Comparison of ENCODE assay signal across 1 cellular context in genomic region chr17:17204635-17205231, GRCh38.
TF ChIP-seq lines count a peak whose summit lies in the region.

No MANE protein-coding gene starts in this region.

TF ChIP-seq in K562, 482 proteins besides CTCF, POLR2A, EP300 and RAD21 (continued from another document and continues in another):
- TF ChIP-seq ZNF407 (IDR thresholded peaks at IDR 0.05; ENCODE audit: low read depth), result no peak
- no peak for TF ChIP-seq ZNF146 (CRISPR knock-in tag; IDR thresholded peaks at IDR 0.05; ENCODE audit: unreplicated experiment)
- no peak for TF ChIP-seq ATF3 (IDR thresholded peaks at IDR 0.05)
- no peak for TF ChIP-seq ATF3 (CRISPR knock-in tag; conservative IDR thresholded peaks at IDR 0.05)
- no peak for TF ChIP-seq RFX1 (IDR thresholded peaks at IDR 0.05)
- TF ChIP-seq, protein P1, sequence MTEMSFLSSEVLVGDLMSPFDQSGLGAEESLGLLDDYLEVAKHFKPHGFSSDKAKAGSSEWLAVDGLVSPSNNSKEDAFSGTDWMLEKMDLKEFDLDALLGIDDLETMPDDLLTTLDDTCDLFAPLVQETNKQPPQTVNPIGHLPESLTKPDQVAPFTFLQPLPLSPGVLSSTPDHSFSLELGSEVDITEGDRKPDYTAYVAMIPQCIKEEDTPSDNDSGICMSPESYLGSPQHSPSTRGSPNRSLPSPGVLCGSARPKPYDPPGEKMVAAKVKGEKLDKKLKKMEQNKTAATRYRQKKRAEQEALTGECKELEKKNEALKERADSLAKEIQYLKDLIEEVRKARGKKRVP (CRISPR knock-in tag; IDR thresholded peaks at IDR 0.05), result no peak
- TF ChIP-seq, protein P2, sequence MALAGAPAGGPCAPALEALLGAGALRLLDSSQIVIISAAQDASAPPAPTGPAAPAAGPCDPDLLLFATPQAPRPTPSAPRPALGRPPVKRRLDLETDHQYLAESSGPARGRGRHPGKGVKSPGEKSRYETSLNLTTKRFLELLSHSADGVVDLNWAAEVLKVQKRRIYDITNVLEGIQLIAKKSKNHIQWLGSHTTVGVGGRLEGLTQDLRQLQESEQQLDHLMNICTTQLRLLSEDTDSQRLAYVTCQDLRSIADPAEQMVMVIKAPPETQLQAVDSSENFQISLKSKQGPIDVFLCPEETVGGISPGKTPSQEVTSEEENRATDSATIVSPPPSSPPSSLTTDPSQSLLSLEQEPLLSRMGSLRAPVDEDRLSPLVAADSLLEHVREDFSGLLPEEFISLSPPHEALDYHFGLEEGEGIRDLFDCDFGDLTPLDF (CRISPR knock-in tag; IDR thresholded peaks at IDR 0.05), result no peak
- TF ChIP-seq ZBTB11 (CRISPR knock-in tag; IDR thresholded peaks at IDR 0.05), result no peak
- no peak for TF ChIP-seq RNF2 (IDR thresholded peaks at IDR 0.05)
- TF ChIP-seq ARID1B (IDR thresholded peaks at IDR 0.05), result no peak
- TF ChIP-seq CLOCK (CRISPR knock-in tag; IDR thresholded peaks at IDR 0.05; ENCODE audit: borderline replicate concordance), result no peak
- TF ChIP-seq HDGF (IDR thresholded peaks at IDR 0.05), result no peak
- no peak for TF ChIP-seq TEAD1 (CRISPR knock-in tag; IDR thresholded peaks at IDR 0.05)
- TF ChIP-seq ZKSCAN8 (CRISPR knock-in tag; IDR thresholded peaks at IDR 0.05), result no peak
- TF ChIP-seq ZFP30 (CRISPR knock-in tag; IDR thresholded peaks at IDR 0.05; ENCODE audit: borderline replicate concordance), result no peak
- TF ChIP-seq SMARCC2 (IDR thresholded peaks at IDR 0.05; ENCODE audit: low read depth), result no peak
- TF ChIP-seq E2F6 (IDR thresholded peaks at IDR 0.05; ENCODE audit: borderline replicate concordance in 1 of 2, extremely low read depth in 1 of 2, insufficient read depth in 1 of 2, insufficient read length in 1 of 2, low read depth in 1 of 2, low read length in 1 of 2, poor library complexity in 1 of 2, severe bottlenecking in 1 of 2), result peak in 1 of 2 experiments; percentile 20
- TF ChIP-seq SIN3A (IDR thresholded peaks at IDR 0.05; ENCODE audit: borderline replicate concordance in 2 of 2, control insufficient read depth in 1 of 2, low read depth in 2 of 2, low read length in 2 of 2), result peak in 1 of 2 experiments; percentile 16; a peak in 1 of 4 replicates
- TF ChIP-seq, protein P3, sequence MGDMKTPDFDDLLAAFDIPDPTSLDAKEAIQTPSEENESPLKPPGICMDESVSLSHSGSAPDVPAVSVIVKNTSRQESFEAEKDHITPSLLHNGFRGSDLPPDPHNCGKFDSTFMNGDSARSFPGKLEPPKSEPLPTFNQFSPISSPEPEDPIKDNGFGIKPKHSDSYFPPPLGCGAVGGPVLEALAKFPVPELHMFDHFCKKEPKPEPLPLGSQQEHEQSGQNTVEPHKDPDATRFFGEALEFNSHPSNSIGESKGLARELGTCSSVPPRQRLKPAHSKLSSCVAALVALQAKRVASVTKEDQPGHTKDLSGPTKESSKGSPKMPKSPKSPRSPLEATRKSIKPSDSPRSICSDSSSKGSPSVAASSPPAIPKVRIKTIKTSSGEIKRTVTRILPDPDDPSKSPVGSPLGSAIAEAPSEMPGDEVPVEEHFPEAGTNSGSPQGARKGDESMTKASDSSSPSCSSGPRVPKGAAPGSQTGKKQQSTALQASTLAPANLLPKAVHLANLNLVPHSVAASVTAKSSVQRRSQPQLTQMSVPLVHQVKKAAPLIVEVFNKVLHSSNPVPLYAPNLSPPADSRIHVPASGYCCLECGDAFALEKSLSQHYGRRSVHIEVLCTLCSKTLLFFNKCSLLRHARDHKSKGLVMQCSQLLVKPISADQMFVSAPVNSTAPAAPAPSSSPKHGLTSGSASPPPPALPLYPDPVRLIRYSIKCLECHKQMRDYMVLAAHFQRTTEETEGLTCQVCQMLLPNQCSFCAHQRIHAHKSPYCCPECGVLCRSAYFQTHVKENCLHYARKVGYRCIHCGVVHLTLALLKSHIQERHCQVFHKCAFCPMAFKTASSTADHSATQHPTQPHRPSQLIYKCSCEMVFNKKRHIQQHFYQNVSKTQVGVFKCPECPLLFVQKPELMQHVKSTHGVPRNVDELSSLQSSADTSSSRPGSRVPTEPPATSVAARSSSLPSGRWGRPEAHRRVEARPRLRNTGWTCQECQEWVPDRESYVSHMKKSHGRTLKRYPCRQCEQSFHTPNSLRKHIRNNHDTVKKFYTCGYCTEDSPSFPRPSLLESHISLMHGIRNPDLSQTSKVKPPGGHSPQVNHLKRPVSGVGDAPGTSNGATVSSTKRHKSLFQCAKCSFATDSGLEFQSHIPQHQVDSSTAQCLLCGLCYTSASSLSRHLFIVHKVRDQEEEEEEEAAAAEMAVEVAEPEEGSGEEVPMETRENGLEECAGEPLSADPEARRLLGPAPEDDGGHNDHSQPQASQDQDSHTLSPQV (IDR thresholded peaks at IDR 0.05), result 0 out of 2 replicates have a peak, but pooled peaks have one; percentile 21
- TF ChIP-seq KDM5B (IDR thresholded peaks at IDR 0.05; ENCODE audit: insufficient replicate concordance, low read depth, low read length), result no peak
- TF ChIP-seq RCOR1 (IDR thresholded peaks at IDR 0.05; ENCODE audit: borderline replicate concordance in 1 of 2, low read depth in 2 of 2, low read length in 2 of 2), result no peak
- peak; percentile 40 to 51 for TF ChIP-seq MNT (conservative IDR thresholded peaks at IDR 0.05)
- no peak for TF ChIP-seq RBM14 (IDR thresholded peaks at IDR 0.05; ENCODE audit: borderline replicate concordance, insufficient read depth, low read depth, low read length)
